8 cellular contexts compared by ENCODE assay signal in the genomic region with DNA sequence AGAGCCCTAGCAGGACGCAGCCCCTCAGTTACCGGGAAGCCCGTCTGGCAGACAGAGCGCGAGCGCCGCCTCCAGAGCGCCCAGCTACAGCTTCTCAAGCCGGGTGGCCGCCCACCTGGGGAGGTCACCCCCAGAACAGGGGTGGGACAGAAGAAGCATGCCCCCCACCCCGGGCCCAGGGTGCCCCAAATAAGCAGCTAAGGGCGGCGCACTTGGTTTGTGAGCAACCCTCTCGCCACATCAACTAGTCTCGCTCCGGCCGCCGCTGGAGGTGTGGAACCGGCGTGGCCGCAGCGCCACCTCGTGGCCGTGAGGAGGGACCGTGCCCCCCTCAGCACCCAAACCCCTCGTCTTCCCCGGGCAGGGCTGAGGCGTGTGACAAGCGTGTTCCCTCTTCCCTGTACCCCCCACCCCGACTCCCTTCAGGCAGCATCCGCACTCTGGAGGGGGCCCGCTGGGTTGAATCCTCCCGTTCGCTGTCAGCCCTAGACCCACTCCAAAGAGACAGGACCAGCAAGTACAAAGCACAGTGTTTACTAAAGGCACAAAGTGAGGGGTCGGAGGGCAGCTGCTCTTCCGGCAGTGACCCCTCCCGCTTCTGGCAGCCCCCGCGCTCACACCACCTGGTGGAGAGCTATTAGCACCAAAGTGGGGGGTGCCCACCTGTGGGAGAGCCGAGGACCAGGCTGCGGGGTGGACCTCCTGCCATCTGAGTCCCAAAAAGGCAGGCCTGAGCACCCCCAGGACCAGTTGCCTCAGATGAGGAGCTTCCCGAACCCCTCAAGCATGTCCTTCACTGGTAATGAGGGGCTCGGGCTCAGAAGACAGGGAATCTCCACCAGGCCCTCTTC. TPM values are rescaled to one million over a fixed set of nuclear protein-coding genes. Genes with fewer than 3 reads are reported as not detected.
DNase-seq lines count a peak whose midpoint lies in the region; ATAC-seq lines count a peak whose summit lies in the region.

No MANE protein-coding gene starts in this region.

- peak overlapping the region in 1 of 2 experiments; percentile 64 for H3K4ac ChIP-seq in mesenchymal stem cell (ENCODE audit: low read depth in 1 of 2, low read length in 2 of 2)

- H3K36me3 ChIP-seq in mesenchymal stem cell (ENCODE audit: control insufficient read depth in 1 of 2, insufficient read depth in 2 of 2, low read depth in 1 of 2, low read length in 2 of 2), result peaks cover 13 to 50% of the 10 kb centered on the region in 2 experiments

- peaks cover 7% of the 10 kb centered on the region for H3K36me3 Mint-ChIP-seq in effector memory CD8-positive, alpha-beta T cell (ENCODE audit: insufficient read depth)

- H2BK15ac ChIP-seq in mesenchymal stem cell (ENCODE audit: low read depth, poor library complexity, severe bottlenecking), result peak overlapping the region; percentile 90

- H3K4me2 ChIP-seq in mesenchymal stem cell (ENCODE audit: low read length, poor library complexity, severe bottlenecking), result peak overlapping the region; percentile 41

- peak overlapping the region; percentile 9 for H4K91ac ChIP-seq in mesenchymal stem cell (ENCODE audit: low read length)

- peak overlapping the region; percentile 90 for H3K9ac ChIP-seq in mesenchymal stem cell (ENCODE audit: low read length)

- H3K4me1 Mint-ChIP-seq in effector memory CD8-positive, alpha-beta T cell (ENCODE audit: low read depth in 2 of 2), result peaks cover 7 to 12% of the 10 kb centered on the region in 2 donors

- H3K4me3 Mint-ChIP-seq in effector memory CD8-positive, alpha-beta T cell, result peak overlapping the region; percentile 43 to 74

- peak; percentile 72 for ATAC-seq in HG03066 (IDR thresholded peaks at IDR 0.05; ENCODE audit: low read depth, unreplicated experiment)
- ATAC-seq in effector memory CD8-positive, alpha-beta T cell (replicated peaks), result peak; percentile 93

- peak overlapping the region; percentile 54 to 89 for H3K27ac Mint-ChIP-seq in effector memory CD8-positive, alpha-beta T cell

- H3K27ac ChIP-seq in mesenchymal stem cell (ENCODE audit: low read length, poor library complexity, severe bottlenecking), result no peak overlapping the region

- 14% methylated on average over 43 of the region's 43 CpGs for WGBS in mesenchymal stem cell

- peaks cover 0 to 1% of the 10 kb centered on the region in 2 experiments for H3K27me3 ChIP-seq in mesenchymal stem cell (ENCODE audit: control insufficient read depth in 1 of 2, insufficient read depth in 1 of 2, low read length in 2 of 2)

- peak overlapping the region; percentile 82 for H2AK5ac ChIP-seq in mesenchymal stem cell (ENCODE audit: low read length, severe bottlenecking)

- H3K23ac ChIP-seq in mesenchymal stem cell (ENCODE audit: low read length in 2 of 2), result no peak overlapping the region

- no peak overlapping the region for H2BK5ac ChIP-seq in mesenchymal stem cell (ENCODE audit: low read depth, low read length, poor library complexity, severe bottlenecking)

- H3K14ac ChIP-seq in mesenchymal stem cell (ENCODE audit: low read length in 2 of 2), result peak overlapping the region in 1 of 2 experiments; percentile 41

- peaks cover 0 to 16% of the 10 kb centered on the region in 2 donors for H3K27me3 Mint-ChIP-seq in effector memory CD8-positive, alpha-beta T cell

- no peaks in the 10 kb centered on the region for H3K9me3 Mint-ChIP-seq in effector memory CD8-positive, alpha-beta T cell

- H2AFZ ChIP-seq in mesenchymal stem cell (ENCODE audit: low read depth, low read length), result peak overlapping the region; percentile 80

- H3K4me3 ChIP-seq in mesenchymal stem cell (ENCODE audit: insufficient read depth in 1 of 2, low read depth in 1 of 2, low read length in 2 of 2), result peak overlapping the region; percentile 8 to 67

- peak overlapping the region; percentile 91 for H4K8ac ChIP-seq in mesenchymal stem cell (ENCODE audit: low read length)

- DNase-seq in NCI-H1436 (lab: John Stamatoyannopoulos, UW) (peak; percentile 71), NCI-H1436 treated with DMSO at 0.1 percent for 48 hours (lab: John Stamatoyannopoulos, UW) (no peak), NCI-H82 (lab: John Stamatoyannopoulos, UW) (peak; percentile 85), mesenchymal stem cell (peak; percentile 65)
- DNase-seq in activated CD8-positive, alpha-beta memory T cell treated with anti-CD3 and anti-CD28 coated beads for 4 hours (ENCODE audit: low read depth in 2 of 2), result peak; percentile 54 to 62
- DNase-seq in effector memory CD8-positive, alpha-beta T cell, result peak; percentile 68 to 75 (median 73)
- peak; percentile 68 for DNase-seq in stimulated activated CD8-positive, alpha-beta memory T cell treated with anti-CD3 and anti-CD28 coated beads, Interleukin-12 subunit alpha, Interleukin-12 subunit beta, amount 100 ng/mL, for 1 hour (ENCODE audit: low read depth)

- peaks cover 29% of the 10 kb centered on the region for H3K4me1 ChIP-seq in mesenchymal stem cell (ENCODE audit: control insufficient read depth, insufficient read depth, low read depth, low read length)

- peak overlapping the region in 1 of 2 experiments; percentile 45 for H2BK12ac ChIP-seq in mesenchymal stem cell (ENCODE audit: low read length in 2 of 2)

- peak overlapping the region in 1 of 2 experiments; percentile 41 for H3K18ac ChIP-seq in mesenchymal stem cell (ENCODE audit: low read depth in 1 of 2, low read length in 2 of 2)

- no peak overlapping the region for H2BK120ac ChIP-seq in mesenchymal stem cell (ENCODE audit: low read depth, low read length)

- H3K9me3 ChIP-seq in mesenchymal stem cell (ENCODE audit: control insufficient read depth, low read length), result no peaks in the 10 kb centered on the region

- peaks cover 5% of the 10 kb centered on the region for H3K79me1 ChIP-seq in mesenchymal stem cell (replicated peaks; ENCODE audit: low read length, poor library complexity, severe bottlenecking)

RNA-seq across cellular contexts. Expression of gene MDFI, which starts 45.4 kb away (rescaled TPM):
- polyA plus RNA-seq in mesenchymal stem cell (2013, experiment 1 of 2), result 48.8 TPM
- 49.1 TPM for polyA plus RNA-seq in mesenchymal stem cell (2013, experiment 2 of 2)

RNA-seq across cellular contexts. Expression of gene TFEB, which starts 51.7 kb away (rescaled TPM):
- 7.4 TPM for polyA plus RNA-seq in mesenchymal stem cell (2013, experiment 1 of 2)
- 7.9 TPM for polyA plus RNA-seq in mesenchymal stem cell (2013, experiment 2 of 2)
